ENCODE assay signal across 14 cellular contexts in genomic region chr3:50269460-50269859, GRCh38. TPM values are rescaled to one million over a fixed set of nuclear protein-coding genes. Genes with fewer than 3 reads are reported as not detected.
A peak's percentile ranks its signal among the peaks of the same experiment; 100 is the strongest.
DNase-seq lines count a peak whose midpoint lies in the region; ATAC-seq and TF ChIP-seq lines count a peak whose summit lies in the region.
"Had no signal": no experiment of that assay in that cellular context is flagged by ENCODE, and none has a peak within 500 bp of the region (broad histone marks: within the 10 kb centered on the region; RNA-seq: fewer than 3 reads in every experiment).

No MANE protein-coding gene starts in this region.

- no peaks in the 10 kb centered on the region for H3K9me3 Mint-ChIP-seq in HFFc6
- H3K9me3 Mint-ChIP-seq: activated CD4-positive, alpha-beta memory T cell treated with anti-CD3 and anti-CD28 coated beads, Interleukin-2, amount 10 ng/mL, durations not matched to agents 7 days and 5 days; stimulated activated naive CD8-positive, alpha-beta T cell treated with anti-CD3 and anti-CD28 coated beads, Interleukin-15, amount 100 ng/mL, for 72 hours had no signal

- peaks cover 55% of the 10 kb centered on the region for H3K4me1 ChIP-seq in muscle layer of colon (ENCODE audit: insufficient read depth, low read length)
- peaks cover 25 to 69% of the 10 kb centered on the region in 2 donors for H3K4me1 ChIP-seq in thoracic aorta (ENCODE audit: control insufficient read depth in 1 of 2, low read depth in 2 of 2)

- H3K36me3 ChIP-seq in muscle layer of colon (ENCODE audit: insufficient read depth, low read length) (peaks cover 7% of the 10 kb centered on the region), thoracic aorta (no peaks in the 10 kb centered on the region)

- H3K27ac Mint-ChIP-seq in HFFc6, result peak overlapping the region; percentile 84
- H3K27ac Mint-ChIP-seq: activated CD4-positive, alpha-beta memory T cell treated with anti-CD3 and anti-CD28 coated beads, Interleukin-2, amount 10 ng/mL, durations not matched to agents 7 days and 5 days; stimulated activated naive CD8-positive, alpha-beta T cell treated with anti-CD3 and anti-CD28 coated beads, Interleukin-15, amount 100 ng/mL, for 72 hours had no signal

- H3K4me3 ChIP-seq in muscle layer of colon (ENCODE audit: low read depth in 1 of 2, low read length in 2 of 2) (peak overlapping the region; percentile 12 to 79), thoracic aorta (peak overlapping the region; percentile 71)

- H3K4me1 Mint-ChIP-seq in HFFc6 (ENCODE audit: low read depth), result peaks cover 73% of the 10 kb centered on the region

- peak overlapping the region; percentile 85 for H3K4me3 Mint-ChIP-seq in HFFc6
- H3K4me3 Mint-ChIP-seq: activated CD4-positive, alpha-beta memory T cell treated with anti-CD3 and anti-CD28 coated beads, Interleukin-2, amount 10 ng/mL, durations not matched to agents 7 days and 5 days; stimulated activated naive CD8-positive, alpha-beta T cell treated with anti-CD3 and anti-CD28 coated beads, Interleukin-15, amount 100 ng/mL, for 72 hours had no signal

- H3K27me3 ChIP-seq in muscle layer of colon (ENCODE audit: control insufficient read depth in 1 of 2, insufficient read depth in 2 of 2, low read length in 2 of 2) (peaks cover 0 to under 1% of the 10 kb centered on the region in 2 donors), thoracic aorta (replicated peaks; ENCODE audit: insufficient read depth) (no peaks in the 10 kb centered on the region)

- ATAC-seq in thoracic aorta (ENCODE audit: insufficient number of reproducible peaks, low FRiP score, low read depth) (no peak), GM18870 (IDR thresholded peaks at IDR 0.05; ENCODE audit: unreplicated experiment) (no peak), HG02678 (IDR thresholded peaks at IDR 0.05; ENCODE audit: unreplicated experiment) (no peak)
- ATAC-seq: stimulated activated naive CD8-positive, alpha-beta T cell treated with anti-CD3 and anti-CD28 coated beads, Interleukin-15, amount 100 ng/mL, for 72 hours had no signal

- TF ChIP-seq CTCF in HFFc6 (IDR thresholded peaks at IDR 0.05), result no peak
- no peak for TF ChIP-seq CTCF in thoracic aorta (IDR thresholded peaks at IDR 0.05)

- peak overlapping the region; percentile 66 for H3K9ac ChIP-seq in muscle layer of colon (ENCODE audit: low read length)

- H3K27me3 Mint-ChIP-seq in HFFc6 (ENCODE audit: insufficient read depth), result peaks cover 10% of the 10 kb centered on the region

- H3K27ac ChIP-seq in cingulate gyrus (ENCODE audit: low read depth, low read length) (peak overlapping the region; percentile 100), muscle layer of colon (ENCODE audit: low read depth, low read length) (peak overlapping the region; percentile 77), thoracic aorta (peak overlapping the region; percentile 87 to 98)

- no peaks in the 10 kb centered on the region for H3K36me3 Mint-ChIP-seq in HFFc6 (ENCODE audit: low read depth)

- no peaks in the 10 kb centered on the region for H3K9me3 ChIP-seq in muscle layer of colon (ENCODE audit: low read length)
- no peaks in the 10 kb centered on the region for H3K9me3 ChIP-seq in thoracic aorta

- no peak for DNase-seq in HFFc6
- DNase-seq in thoracic aorta (ENCODE audit: low spot score), result no peak
- no peak for DNase-seq in NCI-H2227 (lab: John Stamatoyannopoulos, UW; ENCODE audit: unreplicated experiment)
- no peak for DNase-seq in AG08395 (ENCODE audit: low spot score)
- DNase-seq: activated CD4-positive, alpha-beta memory T cell treated with anti-CD3 and anti-CD28 coated beads, Interleukin-2, amount 10 ng/mL, durations not matched to agents 7 days and 5 days; DND-41; mesendoderm; NCI-H774; stimulated activated naive CD8-positive, alpha-beta T cell treated with anti-CD3 and anti-CD28 coated beads, Interleukin-15, amount 100 ng/mL, for 72 hours; SW 1271 had no signal

RNA-seq across cellular contexts. Expression of gene SEMA3B, which starts 0.5 kb away (rescaled TPM):
- total RNA-seq in HFFc6 (2021; fragmentation: NEBNext Ultra II Directional; extraction: Animal tissue kit (Norgen Biotek cat#: 25700)), result 10 to 100 TPM; 14.5 to 26.6 (median 24.7) TPM
- 10 to 100 TPM; 53.6 to 57.2 TPM for total RNA-seq in thoracic aorta

RNA-seq across cellular contexts. Expression of gene LSMEM2, which starts 9.4 kb away (rescaled TPM):
- total RNA-seq in HFFc6 (2021; fragmentation: NEBNext Ultra II Directional; extraction: Animal tissue kit (Norgen Biotek cat#: 25700)), result under 1 TPM in 2 of 6 experiments, not detected in 4; 0.11 to 0.13 TPM
- total RNA-seq in thoracic aorta, result not detected
- total RNA-seq: activated CD4-positive, alpha-beta memory T cell treated with anti-CD3 and anti-CD28 coated beads, Interleukin-2, amount 10 ng/mL, durations not matched to agents 7 days and 5 days had no signal

RNA-seq across cellular contexts. Expression of gene IFRD2, which starts 22.8 kb away (rescaled TPM):
- total RNA-seq in HFFc6 (2021; fragmentation: NEBNext Ultra II Directional; extraction: Animal tissue kit (Norgen Biotek cat#: 25700)), result 100 to 1,000 TPM in 1 of 6 experiments, 10 to 100 TPM in 5; 71.2 to 102 (median 74.6) TPM
- 100 to 1,000 TPM in 1 of 2 donors, 10 to 100 TPM in 1; 43.3 to 118 TPM for total RNA-seq in thoracic aorta

RNA-seq across cellular contexts. Expression of gene HYAL3, which starts 29.7 kb away (rescaled TPM):
- 1 to 10 TPM; 4.7 to 8.3 (median 5.8) TPM for total RNA-seq in HFFc6 (2021; fragmentation: NEBNext Ultra II Directional; extraction: Animal tissue kit (Norgen Biotek cat#: 25700))
- 1 to 10 TPM in 1 of 2 donors, under 1 TPM in 1; 0.35 to 1.4 TPM for total RNA-seq in thoracic aorta

RNA-seq across cellular contexts. Expression of gene NAA80, which starts 29.7 kb away (rescaled TPM):
- total RNA-seq in HFFc6 (2021; fragmentation: NEBNext Ultra II Directional; extraction: Animal tissue kit (Norgen Biotek cat#: 25700)), result 10 to 100 TPM in 5 of 6 experiments, 1 to 10 TPM in 1; 8.5 to 13.4 (median 10.7) TPM
- total RNA-seq in thoracic aorta, result 1 to 10 TPM; 8.3 to 8.7 TPM
